9 cellular contexts compared by ENCODE assay signal in the genomic region with DNA sequence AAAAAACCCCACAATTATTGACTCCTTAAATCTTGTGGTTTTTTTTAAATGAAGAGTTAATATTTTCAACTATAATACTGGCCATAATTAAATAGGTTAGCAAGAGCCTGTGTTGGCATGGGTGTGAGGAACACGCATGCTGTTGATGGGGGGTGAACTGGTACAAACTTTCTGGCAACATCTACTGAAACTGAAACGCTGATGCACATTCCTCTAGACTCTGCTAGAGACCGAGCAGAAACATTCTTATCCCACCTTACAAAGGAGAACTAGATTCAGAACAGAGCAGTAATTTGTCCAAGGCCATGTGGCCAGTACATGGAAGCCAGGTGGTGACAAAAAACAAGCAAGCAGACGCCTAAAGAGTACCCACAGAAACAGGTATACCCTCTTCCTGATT. TPM values are rescaled to one million over a fixed set of nuclear protein-coding genes. Genes with fewer than 3 reads are reported as not detected.
DNase-seq lines count a peak whose midpoint lies in the region; ATAC-seq and TF ChIP-seq lines count a peak whose summit lies in the region.
"Had no signal": no experiment of that assay in that cellular context is flagged by ENCODE, and none has a peak within 500 bp of the region (broad histone marks: within the 10 kb centered on the region; RNA-seq: fewer than 3 reads in every experiment).

No MANE protein-coding gene starts in this region.

- POLR2A ChIA-PET in activated CD4-positive, alpha-beta T cell treated with anti-CD3 and anti-CD28 coated beads for 36 hours (lab: Charles Lee), result no interaction called here

- peaks cover 3% of the 10 kb centered on the region for H3K36me3 Mint-ChIP-seq in activated CD4-positive, alpha-beta T cell treated with anti-CD3 and anti-CD28 coated beads for 36 hours (ENCODE audit: low read depth)

- peak overlapping the region; percentile 85 to 88 for H3K27ac ChIP-seq in esophagus (ENCODE audit: low read depth in 2 of 2, low read length in 1 of 2)
- peak overlapping the region; percentile 61 for H3K27ac ChIP-seq in psoas muscle

- H3K9me3 Mint-ChIP-seq in activated CD4-positive, alpha-beta T cell treated with anti-CD3 and anti-CD28 coated beads for 36 hours (ENCODE audit: low read depth), result no peaks in the 10 kb centered on the region

- TF ChIP-seq CTCF in psoas muscle (IDR thresholded peaks at IDR 0.05), result no peak

- peak overlapping the region; percentile 89 for H3K4me3 Mint-ChIP-seq in activated CD4-positive, alpha-beta T cell treated with anti-CD3 and anti-CD28 coated beads for 36 hours

- H3K9me3 ChIP-seq in esophagus (ENCODE audit: control insufficient read depth in 2 of 2, insufficient read depth in 1 of 2, low read depth in 1 of 2, low read length in 1 of 2) (no peaks in the 10 kb centered on the region), psoas muscle (no peaks in the 10 kb centered on the region)

- 29 to 34% methylated on average over 4 of the region's 4 CpGs for WGBS in esophagus, 2 donors
- WGBS in psoas muscle, 3 donors, result 17 to 55% (median 24%) methylated on average over 4 of the region's 4 CpGs

- peaks cover 20 to 40% of the 10 kb centered on the region in 2 donors for H3K4me1 ChIP-seq in esophagus (ENCODE audit: control insufficient read depth in 2 of 2, insufficient read depth in 2 of 2, low read length in 1 of 2)
- H3K4me1 ChIP-seq in psoas muscle, result peaks cover 53% of the 10 kb centered on the region

- DNase-seq in activated CD4-positive, alpha-beta T cell treated with anti-CD3 and anti-CD28 coated beads for 36 hours, result no peak
- no peak for DNase-seq in activated CD4-positive, alpha-beta T cell treated with anti-CD3 and anti-CD28 coated beads, Interleukin-2, amount 50 U/mL, for 1 hour
- DNase-seq in RPMI8226, result peak; percentile 63
- DNase-seq in psoas muscle, result no peak
- DNase-seq in SHP77 treated with DMSO at 0.1 percent for 48 hours (lab: John Stamatoyannopoulos, UW), result no peak
- no peak for DNase-seq in NCI-H2107 (lab: John Stamatoyannopoulos, UW)
- DNase-seq: NCI-H1048 had no signal

- no peak for ATAC-seq in activated CD4-positive, alpha-beta T cell treated with anti-CD3 and anti-CD28 coated beads for 36 hours
- ATAC-seq in psoas muscle (no peak), HG03520 (IDR thresholded peaks at IDR 0.05; ENCODE audit: unreplicated experiment) (no peak)

- intact Hi-C loops in activated CD4-positive, alpha-beta T cell treated with anti-CD3 and anti-CD28 coated beads for 36 hours (cut with DNase I, micrococcal nuclease), result loop anchor here in 1 of 2 experiments (10.0 kb wide), 1 partner anchor 333 kb away; the partner anchor contains the start of gene CARD19
- intact Hi-C loops in psoas muscle (cut with DNase I), result no loop called here

- no peaks in the 10 kb centered on the region for H3K27me3 ChIP-seq in esophagus (ENCODE audit: control insufficient read depth in 1 of 2, insufficient read depth in 2 of 2, low read length in 2 of 2)
- H3K27me3 ChIP-seq in psoas muscle (ENCODE audit: insufficient read depth in 3 of 3, low read length in 2 of 3), result no peaks in the 10 kb centered on the region

- H3K4me3 ChIP-seq in esophagus (ENCODE audit: low read depth in 1 of 2, low read length in 2 of 2) (peak overlapping the region; percentile 71 to 94), psoas muscle (peak overlapping the region; percentile 95)

- H3K27me3 Mint-ChIP-seq in activated CD4-positive, alpha-beta T cell treated with anti-CD3 and anti-CD28 coated beads for 36 hours, result no peaks in the 10 kb centered on the region

- H3K36me3 ChIP-seq in esophagus (ENCODE audit: control insufficient read depth in 2 of 2, insufficient read depth in 2 of 2, low read length in 1 of 2), result no peaks in the 10 kb centered on the region
- H3K36me3 ChIP-seq in psoas muscle (ENCODE audit: insufficient read depth in 1 of 2, low read depth in 1 of 2), result no peaks in the 10 kb centered on the region

- no peak overlapping the region for H3K27ac Mint-ChIP-seq in activated CD4-positive, alpha-beta T cell treated with anti-CD3 and anti-CD28 coated beads for 36 hours

- H3K4me1 Mint-ChIP-seq in activated CD4-positive, alpha-beta T cell treated with anti-CD3 and anti-CD28 coated beads for 36 hours, result peaks cover 50% of the 10 kb centered on the region

- CTCF ChIA-PET in activated CD4-positive, alpha-beta T cell treated with anti-CD3 and anti-CD28 coated beads for 36 hours (lab: Charles Lee), result no interaction called here

RNA-seq across cellular contexts. Expression of gene BICD2, which starts 2.4 kb away (rescaled TPM):
- total RNA-seq in activated CD4-positive, alpha-beta T cell treated with anti-CD3 and anti-CD28 coated beads for 36 hours, result 10 to 100 TPM; 13.3 to 14.2 TPM
- 10 to 100 TPM; 30.9 to 41.1 TPM for polyA plus RNA-seq in esophagus
- 10 to 100 TPM; 21.6 to 32.1 (median 26.0) TPM for total RNA-seq in psoas muscle
- 10 to 100 TPM; 22.4 to 44.4 (median 43.6) TPM for polyA plus RNA-seq in psoas muscle
